Comparison of ENCODE assay signal across 15 cellular contexts in the genomic region with DNA sequence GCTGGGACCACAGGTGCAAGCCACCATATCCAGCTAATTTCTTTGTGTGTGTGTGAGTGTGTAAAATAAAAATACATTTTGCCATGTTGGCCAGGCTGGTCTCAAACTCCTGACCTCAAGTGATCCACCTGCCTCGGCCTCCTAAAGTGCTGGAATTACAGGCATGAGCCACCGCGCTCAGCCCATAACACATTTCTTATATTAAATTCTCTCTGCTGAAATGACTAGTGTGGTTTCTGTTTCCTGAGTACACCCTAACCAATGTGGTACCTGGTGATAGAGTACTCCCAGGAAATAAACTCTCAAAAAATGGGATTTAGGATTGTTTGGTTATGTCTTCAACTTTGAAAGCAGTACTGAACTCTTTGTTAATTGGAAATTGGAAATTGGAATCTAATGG. TPM values are rescaled to one million over a fixed set of nuclear protein-coding genes. Genes with fewer than 3 reads are reported as not detected.
DNase-seq lines count a peak whose midpoint lies in the region; ATAC-seq lines count a peak whose summit lies in the region.
"Had no signal": no experiment of that assay in that cellular context is flagged by ENCODE, and none has a peak within 500 bp of the region (broad histone marks: within the 10 kb centered on the region; RNA-seq: fewer than 3 reads in every experiment).

No MANE protein-coding gene starts in this region.

- no peaks in the 10 kb centered on the region for H3K27me3 Mint-ChIP-seq in activated naive CD4-positive, alpha-beta T cell treated with anti-CD3 and anti-CD28 coated beads, Interleukin-2, amount 10 ng/mL, durations not matched to agents 7 days and 5 days
- H3K27me3 Mint-ChIP-seq in T-helper 17 cell (no peaks in the 10 kb centered on the region), immature natural killer cell (ENCODE audit: low read depth in 3 of 3) (no peaks in the 10 kb centered on the region)

- peaks cover 40% of the 10 kb centered on the region for H3K4me1 Mint-ChIP-seq in activated naive CD4-positive, alpha-beta T cell treated with anti-CD3 and anti-CD28 coated beads, Interleukin-2, amount 10 ng/mL, durations not matched to agents 7 days and 5 days
- peaks cover 14% of the 10 kb centered on the region for H3K4me1 Mint-ChIP-seq in T-helper 17 cell
- H3K4me1 Mint-ChIP-seq in immature natural killer cell: peaks cover 17 to 20% of the 10 kb centered on the region in 2 donors

- peaks cover 9% of the 10 kb centered on the region for H3K9me3 Mint-ChIP-seq in activated naive CD4-positive, alpha-beta T cell treated with anti-CD3 and anti-CD28 coated beads, Interleukin-2, amount 10 ng/mL, durations not matched to agents 7 days and 5 days
- no peaks in the 10 kb centered on the region for H3K9me3 Mint-ChIP-seq in immature natural killer cell

- peak overlapping the region; percentile 23 for H3K4me3 Mint-ChIP-seq in activated naive CD4-positive, alpha-beta T cell treated with anti-CD3 and anti-CD28 coated beads, Interleukin-2, amount 10 ng/mL, durations not matched to agents 7 days and 5 days
- H3K4me3 Mint-ChIP-seq in T-helper 17 cell (no peak overlapping the region), immature natural killer cell (peak overlapping the region in 3 of 5 donors; percentile 17 to 56 (median 33))

- CTCF ChIA-PET in activated naive CD4-positive, alpha-beta T cell treated with anti-CD3 and anti-CD28 coated beads, Interleukin-2, amount 10 ng/mL, durations not matched to agents 7 days and 5 days (lab: Charles Lee): interaction anchor here (1.2 to 2.5 kb wide), 4 partner anchors 10 to 260 kb away, joined by 3 to 24 read pairs (median 8); partner anchors contain the start of gene FHIP2A

- H3K27ac Mint-ChIP-seq in activated naive CD4-positive, alpha-beta T cell treated with anti-CD3 and anti-CD28 coated beads, Interleukin-2, amount 10 ng/mL, durations not matched to agents 7 days and 5 days: peak overlapping the region; percentile 87
- H3K27ac Mint-ChIP-seq in T-helper 17 cell: peak overlapping the region; percentile 85
- H3K27ac Mint-ChIP-seq in immature natural killer cell: no peak overlapping the region

- DNase-seq in activated naive CD4-positive, alpha-beta T cell treated with anti-CD3 and anti-CD28 coated beads, Interleukin-2, amount 10 ng/mL, durations not matched to agents 7 days and 5 days: no peak
- no peak for DNase-seq in activated naive CD4-positive, alpha-beta T cell (lab: John Stamatoyannopoulos, UW)
- no peak for DNase-seq in T-helper 17 cell
- DNase-seq in immature natural killer cell: no peak
- no peak for DNase-seq in NCI-H774 (lab: John Stamatoyannopoulos, UW)
- DNase-seq: C1 segment of cervical spinal cord, DMS79 treated with DMSO at 0.1 percent for 48 hours, NCI-H1105, NCI-H2081 treated with DMSO at 0.1 percent for 48 hours, NCI-H748 treated with DMSO at 0.1 percent for 48 hours, OCI-M1, SHP77 treated with DMSO at 0.1 percent for 48 hours, SK-N-SH had no signal

- ATAC-seq in GM21723 (IDR thresholded peaks at IDR 0.05; ENCODE audit: unreplicated experiment) (peak; percentile 23), T-helper 17 cell (no peak), HG02759 (IDR thresholded peaks at IDR 0.05; ENCODE audit: unreplicated experiment) (no peak)

- no peaks in the 10 kb centered on the region for H3K9me3 ChIP-seq in T-helper 17 cell (ENCODE audit: control insufficient read depth, low read length, poor library complexity, severe bottlenecking)
- H3K9me3 ChIP-seq: SK-N-SH had no signal

- H3K36me3 Mint-ChIP-seq in activated naive CD4-positive, alpha-beta T cell treated with anti-CD3 and anti-CD28 coated beads, Interleukin-2, amount 10 ng/mL, durations not matched to agents 7 days and 5 days: peaks cover 16% of the 10 kb centered on the region
- H3K36me3 Mint-ChIP-seq in T-helper 17 cell (ENCODE audit: low read depth): peaks cover 5% of the 10 kb centered on the region
- peaks cover 0 to 6% (median 0%) of the 10 kb centered on the region in 3 donors for H3K36me3 Mint-ChIP-seq in immature natural killer cell

RNA-seq across cellular contexts. Expression of gene FHIP2A, which starts 19.4 kb away (rescaled TPM):
- total RNA-seq in T-helper 17 cell: 10 to 100 TPM; 35.4 to 65.3 TPM
- 10 to 100 TPM; 10.4 to 18.4 (median 10.5) TPM for polyA plus RNA-seq in immature natural killer cell

Comparison
In these comparisons a context has a peak if more than half of its experiments do, and no peak if none do; other contexts are left out.
1. H3K27ac Mint-ChIP-seq: peak in activated naive CD4-positive, alpha-beta T cell treated with anti-CD3 and anti-CD28 coated beads, Interleukin-2, amount 10 ng/mL, durations not matched to agents 7 days and 5 days (single experiment) and T-helper 17 cell (single experiment); none in immature natural killer cell (0 of 6).